ENCODE assay signal across 16 cellular contexts in genomic region chr14:22845821-22846625, GRCh38. TPM values are rescaled to one million over a fixed set of nuclear protein-coding genes. Genes with fewer than 3 reads are reported as not detected.
A peak's percentile ranks its signal among the peaks of the same experiment; 100 is the strongest.
DNase-seq lines count a peak whose midpoint lies in the region; TF ChIP-seq lines count a peak whose summit lies in the region.
"Had no signal": no experiment of that assay in that cellular context is flagged by ENCODE, and none has a peak within 500 bp of the region (broad histone marks: within the 10 kb centered on the region; RNA-seq: fewer than 3 reads in every experiment).

No MANE protein-coding gene starts in this region.

- H3K4me1 Mint-ChIP-seq in MCF 10A (ENCODE audit: insufficient read depth, unreplicated experiment) = peaks cover 13% of the 10 kb centered on the region
- no peaks in the 10 kb centered on the region for H3K4me1 Mint-ChIP-seq in Calu3 (ENCODE audit: low read depth, unreplicated experiment)
- H3K4me1 Mint-ChIP-seq in activated naive CD4-positive, alpha-beta T cell treated with anti-CD3 and anti-CD28 coated beads for 36 hours (ENCODE audit: low read depth) = no peaks in the 10 kb centered on the region

- no peak for TF ChIP-seq EP300 in sigmoid colon (IDR thresholded peaks at IDR 0.05)

- no TSS peak for BruUV-seq in MCF 10A (replicated peaks; lab: Mats Ljungman, UMichigan)
- BruUV-seq in Calu3 (replicated peaks; lab: Mats Ljungman, UMichigan) = no TSS peak

- H3K4me3 ChIP-seq in breast epithelium (peak overlapping the region in 1 of 3 donors; percentile 19), sigmoid colon (no peak overlapping the region), vagina (no peak overlapping the region)
- H3K4me3 ChIP-seq: lung had no signal

- no peak for TF ChIP-seq CTCF in breast epithelium (IDR thresholded peaks at IDR 0.05)
- no peak for TF ChIP-seq CTCF in MCF 10A (IDR thresholded peaks at IDR 0.05; ENCODE audit: unreplicated experiment)
- TF ChIP-seq CTCF in sigmoid colon (IDR thresholded peaks at IDR 0.05) = no peak
- no peak for TF ChIP-seq CTCF in vagina (IDR thresholded peaks at IDR 0.05)
- TF ChIP-seq CTCF in Calu3 (IDR thresholded peaks at IDR 0.05; ENCODE audit: unreplicated experiment) = no peak

- no peaks in the 10 kb centered on the region for H3K27me3 Mint-ChIP-seq in MCF 10A (ENCODE audit: insufficient read depth, unreplicated experiment)
- H3K27me3 Mint-ChIP-seq in Calu3 (ENCODE audit: unreplicated experiment) = no peaks in the 10 kb centered on the region
- peaks cover 3% of the 10 kb centered on the region for H3K27me3 Mint-ChIP-seq in activated naive CD4-positive, alpha-beta T cell treated with anti-CD3 and anti-CD28 coated beads for 36 hours (ENCODE audit: low read depth)

- no peak overlapping the region for H3K4me3 Mint-ChIP-seq in MCF 10A (ENCODE audit: unreplicated experiment)
- H3K4me3 Mint-ChIP-seq in Calu3 (ENCODE audit: low read depth, unreplicated experiment) = no peak overlapping the region
- H3K4me3 Mint-ChIP-seq in activated naive CD4-positive, alpha-beta T cell treated with anti-CD3 and anti-CD28 coated beads for 36 hours = no peak overlapping the region
- H3K4me3 Mint-ChIP-seq: CD8-positive, alpha-beta T cell had no signal

- H3K36me3 ChIP-seq in breast epithelium = peaks cover 6% of the 10 kb centered on the region
- peaks cover 60 to 63% (median 61%) of the 10 kb centered on the region in 4 donors for H3K36me3 ChIP-seq in sigmoid colon
- peaks cover 6 to 61% of the 10 kb centered on the region in 2 donors for H3K36me3 ChIP-seq in vagina

- H3K9me3 Mint-ChIP-seq in MCF 10A (ENCODE audit: unreplicated experiment) = no peaks in the 10 kb centered on the region
- H3K9me3 Mint-ChIP-seq in Calu3 (ENCODE audit: low read depth, unreplicated experiment) = no peaks in the 10 kb centered on the region
- H3K9me3 Mint-ChIP-seq in activated naive CD4-positive, alpha-beta T cell treated with anti-CD3 and anti-CD28 coated beads for 36 hours = no peaks in the 10 kb centered on the region
- H3K9me3 Mint-ChIP-seq: CD8-positive, alpha-beta T cell had no signal

- CTCF ChIA-PET in MCF 10A (lab: Yijun Ruan, JAX) = interaction anchor here (0.9 to 18.2 kb wide), 4 partner anchors 5 to 23 kb away, joined by 3 to 330 read pairs (median 166); partner anchors contain the start of genes MMP14 and MRPL52
- CTCF ChIA-PET in Calu3 (lab: Charles Lee) = no interaction called here
- CTCF ChIA-PET in activated naive CD4-positive, alpha-beta T cell treated with anti-CD3 and anti-CD28 coated beads for 36 hours (lab: Charles Lee) = interaction anchor here (10.1 to 15.0 kb wide), 2 partner anchors 9 to 24 kb away, joined by 105 to 212 read pairs; partner anchors contain the start of gene MMP14

- POLR2A ChIA-PET in MCF 10A (lab: Yijun Ruan, JAX) = interaction anchor here (1.0 kb wide), 1 partner anchor 13 kb away, joined by 3 read pairs; no protein-coding TSS in a partner anchor

- H3K27ac Mint-ChIP-seq in MCF 10A (ENCODE audit: low read depth, unreplicated experiment) (no peak overlapping the region), Calu3 (ENCODE audit: unreplicated experiment) (no peak overlapping the region)
- no peak overlapping the region for H3K27ac Mint-ChIP-seq in activated naive CD4-positive, alpha-beta T cell treated with anti-CD3 and anti-CD28 coated beads for 36 hours
- H3K27ac Mint-ChIP-seq: CD8-positive, alpha-beta T cell had no signal

- peaks cover 14 to 23% of the 10 kb centered on the region in 2 donors for H3K4me1 ChIP-seq in breast epithelium
- peaks cover 0 to 92% (median 80%) of the 10 kb centered on the region in 4 donors for H3K4me1 ChIP-seq in sigmoid colon
- peaks cover 100% of the 10 kb centered on the region for H3K4me1 ChIP-seq in vagina

- H3K9me3 ChIP-seq in breast epithelium = no peaks in the 10 kb centered on the region
- no peaks in the 10 kb centered on the region for H3K9me3 ChIP-seq in sigmoid colon
- H3K9me3 ChIP-seq in vagina = no peaks in the 10 kb centered on the region

- no peaks in the 10 kb centered on the region for H3K27me3 ChIP-seq in breast epithelium
- no peaks in the 10 kb centered on the region for H3K27me3 ChIP-seq in sigmoid colon
- H3K27me3 ChIP-seq in vagina = no peaks in the 10 kb centered on the region

- intact Hi-C loops in breast epithelium (cut with DNase I; ENCODE audit: low total_unique reads) = no loop called here
- intact Hi-C loops in MCF 10A (cut with micrococcal nuclease) = no loop called here
- intact Hi-C loops in sigmoid colon (cut with DNase I) = loop anchor here (10.0 kb wide), 1 partner anchor 1589 kb away; no protein-coding TSS in a partner anchor
- intact Hi-C loops in vagina (cut with DNase I) = no loop called here
- intact Hi-C loops in Calu3 (cut with micrococcal nuclease; ENCODE audit: unreplicated experiment) = no loop called here
- intact Hi-C loops in activated naive CD4-positive, alpha-beta T cell treated with anti-CD3 and anti-CD28 coated beads for 36 hours (cut with micrococcal nuclease) = no loop called here

- H3K36me3 Mint-ChIP-seq in MCF 10A (ENCODE audit: insufficient read depth, unreplicated experiment) (peaks cover 59% of the 10 kb centered on the region), Calu3 (ENCODE audit: insufficient read depth, unreplicated experiment) (no peaks in the 10 kb centered on the region)
- no peaks in the 10 kb centered on the region for H3K36me3 Mint-ChIP-seq in activated naive CD4-positive, alpha-beta T cell treated with anti-CD3 and anti-CD28 coated beads for 36 hours (ENCODE audit: low read depth)
- H3K36me3 Mint-ChIP-seq: CD8-positive, alpha-beta T cell had no signal

- H3K27ac ChIP-seq in breast epithelium (peak overlapping the region; percentile 91 to 97), sigmoid colon (peak overlapping the region; percentile 86 to 98 (median 89)), vagina (peak overlapping the region; percentile 96)

- no peak for DNase-seq in breast epithelium (ENCODE audit: low spot score in 2 of 2)
- DNase-seq in MCF 10A (ENCODE audit: unreplicated experiment) = no peak
- peak; percentile 17 for DNase-seq in left kidney (ENCODE audit: low read depth, low spot score)
- DNase-seq in sigmoid colon = peak; percentile 67
- DNase-seq in vagina (ENCODE audit: extremely low spot score in 2 of 2) = no peak
- no peak for DNase-seq in cerebellar cortex (ENCODE audit: low spot score)
- DNase-seq in Calu3 = no peak
- no peak for DNase-seq in activated naive CD4-positive, alpha-beta T cell treated with anti-CD3 and anti-CD28 coated beads for 36 hours
- DNase-seq: activated gamma-delta T cell; CD8-positive, alpha-beta T cell; occipital lobe had no signal

- TF ChIP-seq POLR2A in breast epithelium (IDR thresholded peaks at IDR 0.05) (no peak), sigmoid colon (IDR thresholded peaks at IDR 0.05) (no peak), vagina (IDR thresholded peaks at IDR 0.05) (no peak)

- 89 to 92% methylated on average over 26 of the region's 26 CpGs for WGBS in sigmoid colon, 2 donors

RNA-seq across cellular contexts. Expression of gene MMP14, which starts 9.6 kb away (rescaled TPM):
- total RNA-seq in breast epithelium (100 to 1,000 TPM in 2 of 3 donors, 10 to 100 TPM in 1; 84.4 to 361 (median 136) TPM), MCF 10A (2022) (71.5 and 78.6 TPM in 2 replicates), sigmoid colon (100 to 1,000 TPM in 3 of 4 donors, 10 to 100 TPM in 1; 86.6 to 140 (median 115) TPM), vagina (187 TPM), Calu3 (2022) (7.8 and 10.5 TPM in 2 replicates)
- polyA plus RNA-seq in sigmoid colon = 10 to 100 TPM; 21.0 to 85.4 (median 33.5) TPM
- total RNA-seq in activated naive CD4-positive, alpha-beta T cell treated with anti-CD3 and anti-CD28 coated beads for 36 hours = 1 to 10 TPM; 1.3 to 2.1 TPM

RNA-seq across cellular contexts. Expression of gene MRPL52, which starts 16.3 kb away (rescaled TPM):
- total RNA-seq in breast epithelium (10 to 100 TPM; 22.7 to 39.4 (median 34.7) TPM), MCF 10A (2022) (172 and 186 TPM in 2 replicates), sigmoid colon (100 to 1,000 TPM in 1 of 4 donors, 10 to 100 TPM in 3; 54.6 to 333 (median 58.3) TPM), vagina (68.0 TPM), Calu3 (2022) (110 and 111 TPM in 2 replicates)
- 100 to 1,000 TPM in 2 of 3 donors, 10 to 100 TPM in 1; 64.3 to 117 (median 105) TPM for polyA plus RNA-seq in sigmoid colon
- total RNA-seq in activated naive CD4-positive, alpha-beta T cell treated with anti-CD3 and anti-CD28 coated beads for 36 hours = 100 to 1,000 TPM; 170 TPM

RNA-seq across cellular contexts. Expression of gene LRP10, which starts 25.5 kb away (rescaled TPM):
- total RNA-seq in breast epithelium (10 to 100 TPM; 70.1 to 97.5 (median 82.3) TPM), MCF 10A (2022) (71.0 and 83.1 TPM in 2 replicates), sigmoid colon (100 to 1,000 TPM in 2 of 4 donors, 10 to 100 TPM in 2; 75.3 to 124 (median 95.1) TPM), vagina (137 TPM), Calu3 (2022) (112 and 121 TPM in 2 replicates)
- 100 to 1,000 TPM in 1 of 3 donors, 10 to 100 TPM in 2; 34.4 to 139 (median 42.6) TPM for polyA plus RNA-seq in sigmoid colon
- 10 to 100 TPM; 71.9 to 75.2 TPM for total RNA-seq in activated naive CD4-positive, alpha-beta T cell treated with anti-CD3 and anti-CD28 coated beads for 36 hours

RNA-seq across cellular contexts. Expression of gene SLC7A7, which starts 30.8 kb away (rescaled TPM):
- 10 to 100 TPM; 17.4 to 46.4 (median 27.2) TPM for total RNA-seq in breast epithelium
- total RNA-seq in MCF 10A (2022) = 0.61 and 0.98 TPM in 2 replicates
- total RNA-seq in sigmoid colon = 10 to 100 TPM; 16.1 to 23.5 (median 16.5) TPM
- 10 to 100 TPM; 15.6 to 22.7 (median 16.4) TPM for polyA plus RNA-seq in sigmoid colon
- 7.4 TPM for total RNA-seq in vagina
- total RNA-seq in Calu3 (2022) = 8.7 and 10.2 TPM in 2 replicates
- 1 to 10 TPM in 1 of 2 experiments, under 1 TPM in 1; 0.40 to 1.1 TPM for total RNA-seq in activated naive CD4-positive, alpha-beta T cell treated with anti-CD3 and anti-CD28 coated beads for 36 hours

RNA-seq across cellular contexts. Expression of gene REM2, which starts 37.0 kb away (rescaled TPM):
- total RNA-seq in breast epithelium (1 to 10 TPM in 2 of 3 donors, under 1 TPM in 1; 0.96 to 1.3 (median 1.2) TPM), MCF 10A (2022) (0.26 and 0.47 TPM in 2 replicates), sigmoid colon (1 to 10 TPM in 1 of 4 donors, under 1 TPM in 2, not detected in 1; 0.71 to 1.4 (median 0.81) TPM), vagina (3.9 TPM), Calu3 (2022) (0.85 and 1.0 TPM in 2 replicates)
- under 1 TPM in 2 of 3 donors, not detected in 1; 0.60 to 0.96 TPM for polyA plus RNA-seq in sigmoid colon
- total RNA-seq in activated naive CD4-positive, alpha-beta T cell treated with anti-CD3 and anti-CD28 coated beads for 36 hours = under 1 TPM; 0.69 to 0.74 TPM
- total RNA-seq: A172, bronchial epithelial cell, G401, HepG2 had no signal

Comparison
In these comparisons a context has a peak if more than half of its experiments do, and no peak if none do; other contexts are left out.
1. DNase-seq: peak in left kidney (single experiment) and sigmoid colon (single experiment); none in breast epithelium (0 of 2), MCF 10A (single experiment), vagina (0 of 2), cerebellar cortex (single experiment), Calu3 (single experiment) and activated naive CD4-positive, alpha-beta T cell treated with anti-CD3 and anti-CD28 coated beads for 36 hours (single experiment).
2. Peak in every context shown above with its lines, with median percentiles within 50 percentile points of each other: H3K27ac ChIP-seq.